18 cellular contexts compared by ENCODE assay signal in the genomic region with DNA sequence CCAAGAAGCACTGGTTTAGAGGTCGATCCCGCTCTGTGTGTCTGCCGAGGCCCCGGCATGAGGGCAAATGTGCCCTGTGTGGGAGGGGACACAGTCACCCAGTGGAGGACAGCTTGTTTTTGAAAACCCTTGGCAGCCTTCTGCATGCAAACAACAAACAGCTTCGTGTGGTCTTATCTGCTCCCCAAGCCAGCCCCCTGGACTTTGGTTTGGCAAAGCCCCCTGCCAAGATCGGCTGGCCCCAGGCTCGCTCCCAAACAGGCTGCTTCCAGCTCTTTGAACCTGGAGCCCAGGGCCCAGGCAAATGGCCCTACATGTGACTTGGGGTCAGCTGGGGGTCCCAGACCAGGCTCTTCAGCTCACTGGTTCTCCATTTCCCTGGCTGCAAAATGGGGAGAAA. TPM values are rescaled to one million over a fixed set of nuclear protein-coding genes. Genes with fewer than 3 reads are reported as not detected.
A peak's percentile ranks its signal among the peaks of the same experiment; 100 is the strongest.
DNase-seq lines count a peak whose midpoint lies in the region; ATAC-seq and TF ChIP-seq lines count a peak whose summit lies in the region.
"Had no signal": no experiment of that assay in that cellular context is flagged by ENCODE, and none has a peak within 500 bp of the region (broad histone marks: within the 10 kb centered on the region; RNA-seq: fewer than 3 reads in every experiment).

No MANE protein-coding gene starts in this region.

- no peaks in the 10 kb centered on the region for H3K36me3 Mint-ChIP-seq in MCF 10A (ENCODE audit: insufficient read depth, unreplicated experiment)
- H3K36me3 Mint-ChIP-seq: naive thymus-derived CD8-positive, alpha-beta T cell had no signal

- CTCF ChIA-PET in MCF 10A (lab: Yijun Ruan, JAX), result interaction anchor here (1.1 to 1.3 kb wide), 2 partner anchors 29 to 165 kb away, joined by 3 to 4 read pairs; no protein-coding TSS in a partner anchor

- TF ChIP-seq EP300 in sigmoid colon (IDR thresholded peaks at IDR 0.05), result no peak

- H3K36me3 ChIP-seq in breast epithelium, result no peaks in the 10 kb centered on the region
- peaks cover 0 to 10% (median 3%) of the 10 kb centered on the region in 4 donors for H3K36me3 ChIP-seq in sigmoid colon
- no peaks in the 10 kb centered on the region for H3K36me3 ChIP-seq in aorta (ENCODE audit: control insufficient read depth in 1 of 2, insufficient read depth in 2 of 2, low read length in 1 of 2)
- H3K36me3 ChIP-seq: WERI-Rb-1 had no signal

- no peak overlapping the region for H3K4me3 Mint-ChIP-seq in MCF 10A (ENCODE audit: unreplicated experiment)
- H3K4me3 Mint-ChIP-seq: activated CD8-positive, alpha-beta T cell treated with anti-CD3 and anti-CD28 coated beads, Interleukin-2, amount 10 ng/mL, durations not matched to agents 7 days and 5 days; activated naive CD8-positive, alpha-beta T cell treated with anti-CD3 and anti-CD28 coated beads, Interleukin-2, amount 50 U/mL, for 24 hours; naive thymus-derived CD8-positive, alpha-beta T cell had no signal

- TF ChIP-seq CTCF in breast epithelium (IDR thresholded peaks at IDR 0.05), result no peak
- TF ChIP-seq CTCF in MCF 10A (IDR thresholded peaks at IDR 0.05; ENCODE audit: unreplicated experiment), result no peak
- no peak for TF ChIP-seq CTCF in sigmoid colon (IDR thresholded peaks at IDR 0.05)
- TF ChIP-seq CTCF in GM13976 (IDR thresholded peaks at IDR 0.05; ENCODE audit: borderline replicate concordance, control extremely low read depth, extremely low read depth, insufficient read depth, missing control alignments), result no peak

- H3K4me1 Mint-ChIP-seq in MCF 10A (ENCODE audit: insufficient read depth, unreplicated experiment), result peaks cover 24% of the 10 kb centered on the region

- intact Hi-C loops in breast epithelium (cut with DNase I; ENCODE audit: low total_unique reads) (no loop called here), MCF 10A (cut with micrococcal nuclease) (no loop called here), sigmoid colon (cut with DNase I) (no loop called here), aorta (cut with DNase I) (loop anchor here in 1 of 2 donors (5.0 kb wide), 1 partner anchor 164 kb away; no protein-coding TSS in a partner anchor)

- H3K4me1 ChIP-seq in breast epithelium (peaks cover 0 to 25% of the 10 kb centered on the region in 2 donors), sigmoid colon (peaks cover 0 to 95% (median 87%) of the 10 kb centered on the region in 4 donors), aorta (ENCODE audit: control insufficient read depth in 1 of 2, insufficient read depth in 2 of 2, low read length in 2 of 2) (no peaks in the 10 kb centered on the region)

- peaks cover 28% of the 10 kb centered on the region for H3K27me3 Mint-ChIP-seq in MCF 10A (ENCODE audit: insufficient read depth, unreplicated experiment)

- H3K27me3 ChIP-seq in breast epithelium, result no peaks in the 10 kb centered on the region
- no peaks in the 10 kb centered on the region for H3K27me3 ChIP-seq in sigmoid colon
- no peaks in the 10 kb centered on the region for H3K27me3 ChIP-seq in aorta (ENCODE audit: control insufficient read depth in 1 of 2, insufficient read depth in 2 of 2, low read length in 1 of 2)

- H3K9me3 Mint-ChIP-seq in MCF 10A (ENCODE audit: unreplicated experiment), result no peaks in the 10 kb centered on the region
- H3K9me3 Mint-ChIP-seq: activated naive CD8-positive, alpha-beta T cell treated with anti-CD3 and anti-CD28 coated beads, Interleukin-2, amount 50 U/mL, for 24 hours; naive thymus-derived CD8-positive, alpha-beta T cell had no signal

- DNase-seq in breast epithelium (ENCODE audit: low spot score in 2 of 2) (no peak), MCF 10A (ENCODE audit: unreplicated experiment) (no peak), left lobe of liver (ENCODE audit: low spot score) (no peak), sigmoid colon (no peak), aorta (peak in 1 of 2 donors; percentile 75), G401 (ENCODE audit: low spot score) (no peak), GM13976 (ENCODE audit: low spot score) (no peak)
- DNase-seq: activated CD8-positive, alpha-beta T cell treated with anti-CD3 and anti-CD28 coated beads, Interleukin-2, amount 10 ng/mL, durations not matched to agents 7 days and 5 days; activated naive CD8-positive, alpha-beta T cell treated with anti-CD3 and anti-CD28 coated beads, Interleukin-2, amount 50 U/mL, for 24 hours; GF-D8; naive thymus-derived CD8-positive, alpha-beta T cell; NCI-H187; NCI-H446; stimulated activated naive CD8-positive, alpha-beta T cell treated with anti-CD3 and anti-CD28 coated beads, Interleukin-15, Interleukin-2, amounts not matched to agents 100 U/mL and 50 U/mL, for 24 hours; WERI-Rb-1 had no signal

- POLR2A ChIA-PET in MCF 10A (lab: Yijun Ruan, JAX), result interaction anchor here (0.6 kb wide), 1 partner anchor 33 kb away, joined by 3 read pairs; no protein-coding TSS in a partner anchor

- BruUV-seq in MCF 10A (replicated peaks; lab: Mats Ljungman, UMichigan), result no TSS peak

- in situ Hi-C loops in G401 (cut with HindIII; ENCODE audit: low sequenced_read_pairs) (no loop called here), GM13976 (cut with MboI; ENCODE audit: low sequenced_read_pairs, unreplicated experiment) (no loop called here)

- H3K9me3 ChIP-seq in breast epithelium, result no peaks in the 10 kb centered on the region
- no peaks in the 10 kb centered on the region for H3K9me3 ChIP-seq in sigmoid colon
- H3K9me3 ChIP-seq in aorta (ENCODE audit: control insufficient read depth, low read length), result no peaks in the 10 kb centered on the region

- H3K4me3 ChIP-seq in breast epithelium (peak overlapping the region; percentile 29 to 74 (median 58)), sigmoid colon (peak overlapping the region in 3 of 4 donors; percentile 60 to 74 (median 65)), aorta (ENCODE audit: low read length in 2 of 2) (peak overlapping the region; percentile 76 to 78)

- H3K27ac Mint-ChIP-seq in MCF 10A (ENCODE audit: low read depth, unreplicated experiment), result no peak overlapping the region
- H3K27ac Mint-ChIP-seq: activated CD8-positive, alpha-beta T cell treated with anti-CD3 and anti-CD28 coated beads, Interleukin-2, amount 10 ng/mL, durations not matched to agents 7 days and 5 days; activated naive CD8-positive, alpha-beta T cell treated with anti-CD3 and anti-CD28 coated beads, Interleukin-2, amount 50 U/mL, for 24 hours had no signal

- H3K27ac ChIP-seq in breast epithelium (peak overlapping the region in 1 of 2 donors; percentile 48), sigmoid colon (peak overlapping the region; percentile 90 to 96 (median 90)), aorta (ENCODE audit: low read depth in 1 of 2, low read length in 2 of 2) (peak overlapping the region; percentile 54 to 88)
- H3K27ac ChIP-seq: 22Rv1, WERI-Rb-1 had no signal

- TF ChIP-seq POLR2A in breast epithelium (IDR thresholded peaks at IDR 0.05) (no peak), sigmoid colon (IDR thresholded peaks at IDR 0.05) (no peak)

- ATAC-seq in left lobe of liver (peak; percentile 13), aorta (ENCODE audit: low FRiP score) (no peak), HG03457 (IDR thresholded peaks at IDR 0.05; ENCODE audit: unreplicated experiment) (no peak)
- ATAC-seq: activated CD8-positive, alpha-beta T cell treated with anti-CD3 and anti-CD28 coated beads, Interleukin-2, amount 10 ng/mL, durations not matched to agents 7 days and 5 days; activated naive CD8-positive, alpha-beta T cell treated with anti-CD3 and anti-CD28 coated beads, Interleukin-2, amount 50 U/mL, for 24 hours; naive thymus-derived CD8-positive, alpha-beta T cell; stimulated activated naive CD8-positive, alpha-beta T cell treated with anti-CD3 and anti-CD28 coated beads, Interleukin-15, Interleukin-2, amounts not matched to agents 100 U/mL and 50 U/mL, for 24 hours had no signal

- 83 to 87% methylated on average over 7 of the region's 7 CpGs for WGBS in sigmoid colon, 2 donors
- 7% methylated on average over 7 of the region's 7 CpGs for WGBS in aorta, 2 donors

RNA-seq across cellular contexts. Expression of gene ELN, which starts 2.9 kb away (rescaled TPM):
- total RNA-seq in breast epithelium, result 100 to 1,000 TPM in 1 of 3 donors, 10 to 100 TPM in 2; 25.9 to 134 (median 31.8) TPM
- total RNA-seq in MCF 10A (2022), result not detected in 2 replicates
- total RNA-seq in left lobe of liver, result 8.1 TPM
- 100 to 1,000 TPM in 1 of 4 donors, 10 to 100 TPM in 3; 13.3 to 174 (median 36.4) TPM for total RNA-seq in sigmoid colon
- polyA plus RNA-seq in sigmoid colon, result 10 to 100 TPM in 1 of 3 donors, 1 to 10 TPM in 2; 2.5 to 41.2 (median 6.6) TPM
- 100 to 1,000 TPM; 556 to 836 TPM for total RNA-seq in aorta
- 1,000 to 10,000 TPM in 1 of 2 donors, 100 to 1,000 TPM in 1; 262 to 1,097 TPM for polyA plus RNA-seq in aorta
- 0.20 TPM in 1 of 2 replicates, not detected in the other for total RNA-seq in G401 (2014; rRNA removed; shearing (Covaris generic))
- total RNA-seq: activated CD8-positive, alpha-beta T cell treated with anti-CD3 and anti-CD28 coated beads, Interleukin-2, amount 10 ng/mL, durations not matched to agents 7 days and 5 days; naive thymus-derived CD8-positive, alpha-beta T cell; T-helper 1 cell treated with Interleukin-12 subunit alpha and Interleukin-12 subunit beta and Interleukin-4 antibody, amounts not matched to agents 30 ng/mL and 1 ng/mL, for 36 hours had no signal
- polyA plus RNA-seq: naive thymus-derived CD8-positive, alpha-beta T cell had no signal

RNA-seq across cellular contexts. Expression of gene LIMK1, which starts 52.7 kb away (rescaled TPM):
- total RNA-seq in breast epithelium (10 to 100 TPM; 18.0 to 18.6 (median 18.1) TPM), MCF 10A (2022) (21.4 and 23.4 TPM in 2 replicates), left lobe of liver (3.7 TPM), sigmoid colon (10 to 100 TPM in 1 of 4 donors, 1 to 10 TPM in 3; 4.6 to 15.0 (median 6.5) TPM), aorta (10 to 100 TPM; 14.7 to 18.9 TPM)
- polyA plus RNA-seq in sigmoid colon (10 to 100 TPM in 1 of 3 donors, 1 to 10 TPM in 2; 9.6 to 16.3 (median 9.7) TPM), aorta (1 to 10 TPM; 6.1 to 8.4 TPM)
- 39.1 and 49.4 TPM in 2 replicates for total RNA-seq in G401 (2014; rRNA removed; shearing (Covaris generic))
